In the genomic region with DNA sequence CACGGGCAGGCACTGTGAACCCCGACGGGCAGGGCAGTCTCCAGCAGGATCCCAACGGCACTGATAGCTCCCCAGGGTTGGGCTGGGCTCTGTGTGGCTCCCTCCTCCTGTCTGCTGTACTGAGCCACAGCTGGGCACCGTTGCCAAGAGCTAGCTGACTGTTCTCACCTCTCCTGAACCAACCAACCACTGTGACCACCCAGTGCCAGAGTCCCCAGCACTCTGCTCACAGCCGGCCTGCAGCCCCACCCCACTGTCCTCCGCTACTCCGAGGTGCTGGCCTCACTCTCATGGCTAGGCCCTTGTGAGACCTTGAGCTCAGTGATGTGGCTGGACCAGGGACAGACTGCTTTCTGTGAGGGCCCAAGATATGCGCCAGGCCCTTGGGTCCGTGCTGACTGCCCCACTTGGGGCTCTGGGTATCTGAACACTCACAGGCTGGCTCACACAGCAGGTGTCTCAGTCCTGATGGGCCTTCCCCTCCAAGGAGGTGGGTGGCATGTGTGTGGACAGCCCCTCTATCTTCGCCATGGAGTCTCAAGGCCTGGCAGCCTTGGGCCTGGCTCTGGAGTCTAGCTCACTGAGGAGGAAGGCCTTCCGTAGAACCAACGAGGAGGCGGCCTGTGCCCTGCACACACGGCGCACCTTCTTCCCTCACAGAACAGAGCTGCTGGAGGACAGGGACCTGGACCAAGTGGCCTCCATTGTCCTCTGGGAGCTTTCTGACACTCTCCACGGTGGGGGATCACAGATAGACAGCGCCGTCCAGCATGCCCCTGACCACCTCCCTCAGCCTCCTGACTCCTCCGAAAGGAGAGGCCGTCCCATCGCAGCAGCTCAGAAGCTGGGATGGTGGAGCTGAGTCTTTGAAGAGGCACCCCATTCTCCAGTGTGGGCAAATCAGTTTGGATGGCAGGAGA, we compare ENCODE assay signal across 16 cellular contexts. TPM values are rescaled to one million over a fixed set of nuclear protein-coding genes. Genes with fewer than 3 reads are reported as not detected.
DNase-seq lines count a peak whose midpoint lies in the region; ATAC-seq and TF ChIP-seq lines count a peak whose summit lies in the region.
"Had no signal": no experiment of that assay in that cellular context is flagged by ENCODE, and none has a peak within 500 bp of the region (broad histone marks: within the 10 kb centered on the region; RNA-seq: fewer than 3 reads in every experiment).

No MANE protein-coding gene starts in this region.

- ATAC-seq in WTC11, result no peak
- ATAC-seq in left cardiac atrium, result peak; percentile 50 to 53

- H3K9me3 Mint-ChIP-seq in WTC11, result no peaks in the 10 kb centered on the region
- H3K9me3 Mint-ChIP-seq: stimulated activated naive CD8-positive, alpha-beta T cell treated with anti-CD3 and anti-CD28 coated beads, Interleukin-15, Interleukin-2, amounts not matched to agents 100 ng/mL and 50 ng/mL, for 24 hours had no signal

- H3K36me3 Mint-ChIP-seq in WTC11, result peaks cover 25% of the 10 kb centered on the region

- no peaks in the 10 kb centered on the region for H3K27me3 ChIP-seq in spleen (replicated peaks in 1 of 7)
- H3K27me3 ChIP-seq: SJSA1 had no signal

- CTCF ChIA-PET in WTC11 (lab: Charles Lee), result interaction anchor here (0.6 to 1.2 kb wide), 2 partner anchors 22 to 101 kb away, joined by 3 to 4 read pairs; no protein-coding TSS in a partner anchor

- H3K4me1 ChIP-seq in spleen, result peaks cover 0 to 41% (median 12%) of the 10 kb centered on the region in 6 donors
- H3K4me1 ChIP-seq: parathyroid adenoma had no signal

- H3K4me3 ChIP-seq in spleen, result no peak overlapping the region
- H3K4me3 ChIP-seq: SJSA1 had no signal

- H3K9me3 ChIP-seq in spleen, result no peaks in the 10 kb centered on the region
- H3K9me3 ChIP-seq: SJSA1 had no signal

- H3K27me3 Mint-ChIP-seq in WTC11 (ENCODE audit: low read depth), result no peaks in the 10 kb centered on the region
- H3K27me3 Mint-ChIP-seq: stimulated activated naive CD8-positive, alpha-beta T cell treated with anti-CD3 and anti-CD28 coated beads, Interleukin-15, Interleukin-2, amounts not matched to agents 100 ng/mL and 50 ng/mL, for 24 hours had no signal

- no peak for TF ChIP-seq POLR2A in spleen (IDR thresholded peaks at IDR 0.05)
- TF ChIP-seq POLR2A in erythroblast (IDR thresholded peaks at IDR 0.05; ENCODE audit: low read length), result no peak

- POLR2A ChIA-PET in WTC11 (lab: Charles Lee), result no interaction called here

- no peak overlapping the region for H3K4me3 Mint-ChIP-seq in WTC11
- H3K4me3 Mint-ChIP-seq: stimulated activated naive CD8-positive, alpha-beta T cell treated with anti-CD3 and anti-CD28 coated beads, Interleukin-15, Interleukin-2, amounts not matched to agents 100 ng/mL and 50 ng/mL, for 24 hours had no signal

- intact Hi-C loops in left cardiac atrium (cut with DNase I) (no loop called here), spleen (cut with DNase I; ENCODE audit: low total_unique reads) (no loop called here)

- H3K36me3 ChIP-seq in spleen, result peaks cover 0 to 100% (median 78%) of the 10 kb centered on the region in 6 donors

- H3K4me1 Mint-ChIP-seq in WTC11, result peaks cover 4% of the 10 kb centered on the region

- peak; percentile 0 for DNase-seq in ELF-1 (ENCODE audit: low read depth, low spot score)
- no peak for DNase-seq in WTC11 (ENCODE audit: low spot score)
- DNase-seq in left cardiac atrium, result no peak
- peak; percentile 67 for DNase-seq in spleen
- DNase-seq in erythroblast (lab: John Stamatoyannopoulos, UW), result no peak
- DNase-seq in A172 (ENCODE audit: low spot score), result no peak
- DNase-seq in activated gamma-delta T cell (lab: John Stamatoyannopoulos, UW), result no peak
- DNase-seq: DMS153; kidney glomerular epithelial cell; NCI-H1436; stimulated activated CD4-positive, alpha-beta T cell treated with anti-CD3 and anti-CD28 coated beads, Interleukin-12 subunit alpha, Interleukin-12 subunit beta, amount 100 ng/mL, for 4 hours had no signal

- WGBS in spleen, 5 donors, result 80 to 97% (median 89%) methylated on average over 7 to 22 of the region's 22 CpGs

- peak overlapping the region in 5 of 8 donors; percentile 42 to 67 (median 53) for H3K27ac ChIP-seq in spleen
- H3K27ac ChIP-seq: epithelial cell of prostate, parathyroid adenoma, SJSA1 had no signal

- TF ChIP-seq CTCF in WTC11 (IDR thresholded peaks at IDR 0.05) (no peak), spleen (IDR thresholded peaks at IDR 0.05 in 8 of 11, conservative IDR thresholded peaks at IDR 0.05 in 3 of 11) (no peak)

- peak overlapping the region; percentile 27; the same call in 1 of the 2 replicates for H3K27ac Mint-ChIP-seq in WTC11
- H3K27ac Mint-ChIP-seq: stimulated activated naive CD8-positive, alpha-beta T cell treated with anti-CD3 and anti-CD28 coated beads, Interleukin-15, Interleukin-2, amounts not matched to agents 100 ng/mL and 50 ng/mL, for 24 hours had no signal

TF ChIP-seq in WTC11, 78 proteins besides CTCF, POLR2A, EP300 and RAD21:
- TF ChIP-seq, protein P1, sequence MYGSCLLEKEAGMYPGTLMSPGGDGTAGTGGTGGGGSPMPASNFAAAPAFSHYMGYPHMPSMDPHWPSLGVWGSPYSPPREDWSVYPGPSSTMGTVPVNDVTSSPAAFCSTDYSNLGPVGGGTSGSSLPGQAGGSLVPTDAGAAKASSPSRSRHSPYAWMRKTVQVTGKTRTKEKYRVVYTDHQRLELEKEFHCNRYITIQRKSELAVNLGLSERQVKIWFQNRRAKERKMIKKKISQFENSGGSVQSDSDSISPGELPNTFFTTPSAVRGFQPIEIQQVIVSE (CRISPR knock-in tag; IDR thresholded peaks at IDR 0.05; ENCODE audit: borderline replicate concordance), result no peak
- TF ChIP-seq CREB1 (CRISPR knock-in tag; IDR thresholded peaks at IDR 0.05), result no peak
- TF ChIP-seq, protein P2, sequence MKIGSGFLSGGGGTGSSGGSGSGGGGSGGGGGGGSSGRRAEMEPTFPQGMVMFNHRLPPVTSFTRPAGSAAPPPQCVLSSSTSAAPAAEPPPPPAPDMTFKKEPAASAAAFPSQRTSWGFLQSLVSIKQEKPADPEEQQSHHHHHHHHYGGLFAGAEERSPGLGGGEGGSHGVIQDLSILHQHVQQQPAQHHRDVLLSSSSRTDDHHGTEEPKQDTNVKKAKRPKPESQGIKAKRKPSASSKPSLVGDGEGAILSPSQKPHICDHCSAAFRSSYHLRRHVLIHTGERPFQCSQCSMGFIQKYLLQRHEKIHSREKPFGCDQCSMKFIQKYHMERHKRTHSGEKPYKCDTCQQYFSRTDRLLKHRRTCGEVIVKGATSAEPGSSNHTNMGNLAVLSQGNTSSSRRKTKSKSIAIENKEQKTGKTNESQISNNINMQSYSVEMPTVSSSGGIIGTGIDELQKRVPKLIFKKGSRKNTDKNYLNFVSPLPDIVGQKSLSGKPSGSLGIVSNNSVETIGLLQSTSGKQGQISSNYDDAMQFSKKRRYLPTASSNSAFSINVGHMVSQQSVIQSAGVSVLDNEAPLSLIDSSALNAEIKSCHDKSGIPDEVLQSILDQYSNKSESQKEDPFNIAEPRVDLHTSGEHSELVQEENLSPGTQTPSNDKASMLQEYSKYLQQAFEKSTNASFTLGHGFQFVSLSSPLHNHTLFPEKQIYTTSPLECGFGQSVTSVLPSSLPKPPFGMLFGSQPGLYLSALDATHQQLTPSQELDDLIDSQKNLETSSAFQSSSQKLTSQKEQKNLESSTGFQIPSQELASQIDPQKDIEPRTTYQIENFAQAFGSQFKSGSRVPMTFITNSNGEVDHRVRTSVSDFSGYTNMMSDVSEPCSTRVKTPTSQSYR (CRISPR knock-in tag; IDR thresholded peaks at IDR 0.05), result no peak
- TF ChIP-seq, protein P3, sequence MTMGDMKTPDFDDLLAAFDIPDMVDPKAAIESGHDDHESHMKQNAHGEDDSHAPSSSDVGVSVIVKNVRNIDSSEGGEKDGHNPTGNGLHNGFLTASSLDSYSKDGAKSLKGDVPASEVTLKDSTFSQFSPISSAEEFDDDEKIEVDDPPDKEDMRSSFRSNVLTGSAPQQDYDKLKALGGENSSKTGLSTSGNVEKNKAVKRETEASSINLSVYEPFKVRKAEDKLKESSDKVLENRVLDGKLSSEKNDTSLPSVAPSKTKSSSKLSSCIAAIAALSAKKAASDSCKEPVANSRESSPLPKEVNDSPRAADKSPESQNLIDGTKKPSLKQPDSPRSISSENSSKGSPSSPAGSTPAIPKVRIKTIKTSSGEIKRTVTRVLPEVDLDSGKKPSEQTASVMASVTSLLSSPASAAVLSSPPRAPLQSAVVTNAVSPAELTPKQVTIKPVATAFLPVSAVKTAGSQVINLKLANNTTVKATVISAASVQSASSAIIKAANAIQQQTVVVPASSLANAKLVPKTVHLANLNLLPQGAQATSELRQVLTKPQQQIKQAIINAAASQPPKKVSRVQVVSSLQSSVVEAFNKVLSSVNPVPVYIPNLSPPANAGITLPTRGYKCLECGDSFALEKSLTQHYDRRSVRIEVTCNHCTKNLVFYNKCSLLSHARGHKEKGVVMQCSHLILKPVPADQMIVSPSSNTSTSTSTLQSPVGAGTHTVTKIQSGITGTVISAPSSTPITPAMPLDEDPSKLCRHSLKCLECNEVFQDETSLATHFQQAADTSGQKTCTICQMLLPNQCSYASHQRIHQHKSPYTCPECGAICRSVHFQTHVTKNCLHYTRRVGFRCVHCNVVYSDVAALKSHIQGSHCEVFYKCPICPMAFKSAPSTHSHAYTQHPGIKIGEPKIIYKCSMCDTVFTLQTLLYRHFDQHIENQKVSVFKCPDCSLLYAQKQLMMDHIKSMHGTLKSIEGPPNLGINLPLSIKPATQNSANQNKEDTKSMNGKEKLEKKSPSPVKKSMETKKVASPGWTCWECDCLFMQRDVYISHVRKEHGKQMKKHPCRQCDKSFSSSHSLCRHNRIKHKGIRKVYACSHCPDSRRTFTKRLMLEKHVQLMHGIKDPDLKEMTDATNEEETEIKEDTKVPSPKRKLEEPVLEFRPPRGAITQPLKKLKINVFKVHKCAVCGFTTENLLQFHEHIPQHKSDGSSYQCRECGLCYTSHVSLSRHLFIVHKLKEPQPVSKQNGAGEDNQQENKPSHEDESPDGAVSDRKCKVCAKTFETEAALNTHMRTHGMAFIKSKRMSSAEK (CRISPR knock-in tag; IDR thresholded peaks at IDR 0.05; ENCODE audit: borderline replicate concordance), result no peak
- TF ChIP-seq, protein P4, sequence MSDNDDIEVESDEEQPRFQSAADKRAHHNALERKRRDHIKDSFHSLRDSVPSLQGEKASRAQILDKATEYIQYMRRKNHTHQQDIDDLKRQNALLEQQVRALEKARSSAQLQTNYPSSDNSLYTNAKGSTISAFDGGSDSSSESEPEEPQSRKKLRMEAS (CRISPR knock-in tag; IDR thresholded peaks at IDR 0.05), result no peak

RNA-seq across cellular contexts. Expression of a gene that starts 53.5 kb away (rescaled TPM):
- not detected in 3 replicates for total RNA-seq in WTC11 (2021)
- total RNA-seq in left cardiac atrium, result not detected
- total RNA-seq in spleen, result not detected
- polyA plus RNA-seq in spleen, result not detected
- not detected in 2 replicates for total RNA-seq in A172 (2014; rRNA removed; shearing (Covaris generic))
- total RNA-seq: cerebellum had no signal

Comparison
In these comparisons a context has a peak if more than half of its experiments do, and no peak if none do; other contexts are left out.
1. DNase-seq: peak in ELF-1 (single experiment) and spleen (single experiment); none in WTC11 (single experiment), left cardiac atrium (single experiment), erythroblast (0 of 2), A172 (single experiment) and activated gamma-delta T cell (single experiment).